In the genomic region with DNA sequence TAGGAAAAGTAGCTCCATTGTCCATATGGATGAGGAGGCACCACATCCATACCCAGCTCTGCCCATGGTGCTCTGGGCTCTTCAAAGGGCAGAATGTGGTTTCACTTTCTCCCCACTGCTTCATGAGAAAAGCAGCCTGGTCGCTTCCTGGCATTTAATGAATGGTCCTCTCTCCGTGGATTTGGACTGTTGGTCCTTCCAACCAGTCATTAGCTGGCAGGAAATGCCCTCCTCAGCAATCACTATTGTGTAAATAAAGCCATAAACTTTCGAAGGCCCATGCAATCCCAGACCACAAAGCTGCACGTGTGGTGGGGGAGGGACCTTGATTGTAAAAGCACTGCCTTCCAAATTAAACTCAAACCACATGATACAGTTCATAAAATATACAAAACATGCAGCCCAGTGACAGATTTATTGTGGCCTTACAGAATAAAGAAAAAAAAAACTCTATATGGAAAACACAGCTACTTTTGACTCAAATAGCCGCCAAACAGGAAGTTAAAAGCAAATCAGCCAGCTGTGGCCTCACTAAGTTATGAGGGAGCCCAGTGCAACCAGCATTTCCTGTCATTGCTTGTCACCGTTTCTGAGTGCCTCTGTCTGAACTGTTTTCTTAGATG, we compare ENCODE assay signal across 8 cellular contexts. TPM values are rescaled to one million over a fixed set of nuclear protein-coding genes. Genes with fewer than 3 reads are reported as not detected.
DNase-seq lines count a peak whose midpoint lies in the region; ATAC-seq and TF ChIP-seq lines count a peak whose summit lies in the region.

No MANE protein-coding gene starts in this region.

- H2AFZ ChIP-seq in SK-N-SH (ENCODE audit: low read depth), result peak overlapping the region; percentile 52

- no peaks in the 10 kb centered on the region for H3K9me2 ChIP-seq in SK-N-SH

- DNase-seq in GM04504 (ENCODE audit: low read depth) (peak; percentile 66), HuH-7 (ENCODE audit: low spot score) (peak; percentile 34), SK-N-SH (no peak), breast epithelium (ENCODE audit: low spot score in 2 of 2) (no peak), right lobe of liver (peak; percentile 29 to 73 (median 72)), glutamatergic neuron (no peak)

- ATAC-seq in GM21515 (IDR thresholded peaks at IDR 0.05; ENCODE audit: unreplicated experiment), result peak; percentile 91
- peak; percentile 86 to 90 (median 88) for ATAC-seq in right lobe of liver

- H3K4me2 ChIP-seq in SK-N-SH, result peak overlapping the region; percentile 63

- POLR2A ChIA-PET in SK-N-SH (lab: Yijun Ruan, JAX), result no interaction called here

- no peaks in the 10 kb centered on the region for H3F3A ChIP-seq in SK-N-SH (replicated peaks; ENCODE audit: insufficient read depth)

- peak overlapping the region; percentile 97 for H3K27ac Mint-ChIP-seq in stimulated activated naive CD8-positive, alpha-beta T cell treated with anti-CD3 and anti-CD28 coated beads, Interleukin-15, Interleukin-2, amounts not matched to agents 100 ng/mL and 50 ng/mL, for 24 hours
- no peak overlapping the region for H3K27ac Mint-ChIP-seq in glutamatergic neuron (ENCODE audit: unreplicated experiment)

- TF ChIP-seq CTCF in SK-N-SH (IDR thresholded peaks at IDR 0.05) (no peak), breast epithelium (IDR thresholded peaks at IDR 0.05) (no peak), right lobe of liver (IDR thresholded peaks at IDR 0.05) (no peak), glutamatergic neuron (IDR thresholded peaks at IDR 0.05; ENCODE audit: partially characterized antibody, unreplicated experiment) (no peak)

- H3K27me3 Mint-ChIP-seq in stimulated activated naive CD8-positive, alpha-beta T cell treated with anti-CD3 and anti-CD28 coated beads, Interleukin-15, Interleukin-2, amounts not matched to agents 100 ng/mL and 50 ng/mL, for 24 hours, result no peaks in the 10 kb centered on the region
- H3K27me3 Mint-ChIP-seq in glutamatergic neuron (ENCODE audit: unreplicated experiment), result no peaks in the 10 kb centered on the region

- no peak for TF ChIP-seq RAD21 in SK-N-SH (IDR thresholded peaks at IDR 0.05; ENCODE audit: low read length)

- H3K9me3 ChIP-seq in SK-N-SH (no peaks in the 10 kb centered on the region), breast epithelium (no peaks in the 10 kb centered on the region), right lobe of liver (no peaks in the 10 kb centered on the region)

- TF ChIP-seq POLR2A in breast epithelium (IDR thresholded peaks at IDR 0.05) (no peak), right lobe of liver (IDR thresholded peaks at IDR 0.05) (peak; percentile 46)

- CTCF ChIA-PET in SK-N-SH (lab: Yijun Ruan, JAX), result interaction anchor here (1.0 kb wide), 1 partner anchor 11 kb away, joined by 4 read pairs; no protein-coding TSS in a partner anchor

- H3K4me1 ChIP-seq in SK-N-SH (ENCODE audit: control insufficient read depth in 1 of 2, insufficient read depth in 2 of 2, low read depth in 1 of 2, low read length in 1 of 2), result peaks cover 0 to 4% of the 10 kb centered on the region in 2 experiments; a peak in 2 of 4 replicates
- H3K4me1 ChIP-seq in breast epithelium, result no peaks in the 10 kb centered on the region
- H3K4me1 ChIP-seq in right lobe of liver, result peaks cover 0 to 35% (median 6%) of the 10 kb centered on the region in 4 donors

- H3K36me3 ChIP-seq in SK-N-SH (replicated peaks in 1 of 2; ENCODE audit: control insufficient read depth in 1 of 2, insufficient read depth in 2 of 2, low read length in 1 of 2), result no peaks in the 10 kb centered on the region
- H3K36me3 ChIP-seq in breast epithelium, result no peaks in the 10 kb centered on the region
- no peaks in the 10 kb centered on the region for H3K36me3 ChIP-seq in right lobe of liver

- no peaks in the 10 kb centered on the region for H3K79me2 ChIP-seq in SK-N-SH (ENCODE audit: insufficient read depth)

- TF ChIP-seq EP300 in SK-N-SH (IDR thresholded peaks at IDR 0.05; ENCODE audit: borderline replicate concordance in 1 of 2, low read depth in 1 of 2, low read length in 1 of 2), result no peak

- H4K20me1 ChIP-seq in SK-N-SH (ENCODE audit: insufficient read depth), result no peaks in the 10 kb centered on the region

- 10% methylated on average over 6 of the region's 6 CpGs for WGBS in SK-N-SH (ENCODE audit: low lambda C conversion rate)
- 11% methylated on average over 4 of the region's 6 CpGs for WGBS in right lobe of liver (ENCODE audit: insufficient coverage, low coverage, low lambda C conversion rate, missing lambda C conversion rate)

- intact Hi-C loops in breast epithelium (cut with DNase I; ENCODE audit: low total_unique reads) (no loop called here), right lobe of liver (cut with DNase I) (no loop called here)

- H3K27ac ChIP-seq in SK-N-SH (ENCODE audit: low read depth in 2 of 2, low read length in 1 of 2) (peak overlapping the region in 1 of 2 experiments; percentile 39; a peak in 2 of 4 replicates), breast epithelium (peak overlapping the region; percentile 61 to 62), right lobe of liver (peak overlapping the region; percentile 32 to 53 (median 44))

- H3K9ac ChIP-seq in SK-N-SH, result no peak overlapping the region

- peak overlapping the region; percentile 81 for H3K4me3 Mint-ChIP-seq in stimulated activated naive CD8-positive, alpha-beta T cell treated with anti-CD3 and anti-CD28 coated beads, Interleukin-15, Interleukin-2, amounts not matched to agents 100 ng/mL and 50 ng/mL, for 24 hours
- no peak overlapping the region for H3K4me3 Mint-ChIP-seq in glutamatergic neuron (ENCODE audit: unreplicated experiment)

- no peaks in the 10 kb centered on the region for H3K36me3 Mint-ChIP-seq in stimulated activated naive CD8-positive, alpha-beta T cell treated with anti-CD3 and anti-CD28 coated beads, Interleukin-15, Interleukin-2, amounts not matched to agents 100 ng/mL and 50 ng/mL, for 24 hours (ENCODE audit: low read depth)
- H3K36me3 Mint-ChIP-seq in glutamatergic neuron (ENCODE audit: unreplicated experiment), result no peaks in the 10 kb centered on the region

- H3K4me1 Mint-ChIP-seq in stimulated activated naive CD8-positive, alpha-beta T cell treated with anti-CD3 and anti-CD28 coated beads, Interleukin-15, Interleukin-2, amounts not matched to agents 100 ng/mL and 50 ng/mL, for 24 hours (ENCODE audit: low read depth), result peaks cover 69% of the 10 kb centered on the region
- peaks cover 2% of the 10 kb centered on the region for H3K4me1 Mint-ChIP-seq in glutamatergic neuron (ENCODE audit: low read depth, unreplicated experiment)

- H3K27me3 ChIP-seq in SK-N-SH (ENCODE audit: insufficient read depth) (no peaks in the 10 kb centered on the region; the same call in 1 of the 2 replicates), breast epithelium (peaks cover 0 to 19% of the 10 kb centered on the region in 2 donors), right lobe of liver (no peaks in the 10 kb centered on the region)

- H3K4me3 ChIP-seq in SK-N-SH (ENCODE audit: low read depth in 2 of 2, low read length in 1 of 2) (peak overlapping the region in 1 of 2 experiments; percentile 28; a peak in 2 of 4 replicates), breast epithelium (peak overlapping the region; percentile 9 to 51 (median 36)), right lobe of liver (peak overlapping the region; percentile 2 to 32 (median 14))

- H3K9me3 Mint-ChIP-seq in stimulated activated naive CD8-positive, alpha-beta T cell treated with anti-CD3 and anti-CD28 coated beads, Interleukin-15, Interleukin-2, amounts not matched to agents 100 ng/mL and 50 ng/mL, for 24 hours, result no peaks in the 10 kb centered on the region
- no peaks in the 10 kb centered on the region for H3K9me3 Mint-ChIP-seq in glutamatergic neuron (ENCODE audit: unreplicated experiment)

TF ChIP-seq in SK-N-SH, 30 proteins besides CTCF, POLR2A, EP300 and RAD21:
- no peak for TF ChIP-seq MEF2A (IDR thresholded peaks at IDR 0.05; ENCODE audit: borderline replicate concordance, low read depth)
- no peak for TF ChIP-seq YY1 (IDR thresholded peaks at IDR 0.05; ENCODE audit: low read depth)
- no peak for TF ChIP-seq JUND (IDR thresholded peaks at IDR 0.05)
- no peak for TF ChIP-seq NRF1 (IDR thresholded peaks at IDR 0.05; ENCODE audit: low read depth, low read length)

RNA-seq across cellular contexts. Expression of gene MBNL3, which starts 8.1 kb away (rescaled TPM):
- 0.21 and 0.23 TPM in 2 replicates for polyA plus RNA-seq in SK-N-SH (2012; rRNA removed)
- polyA plus RNA-seq in SK-N-SH (2012; cell fraction: cytosol; rRNA removed), result 0.24 and 0.38 TPM in 2 replicates
- polyA plus RNA-seq in SK-N-SH (2012; cell fraction: nucleus; rRNA removed), result 0.33 and 0.40 TPM in 2 replicates
- total RNA-seq in breast epithelium (10 to 100 TPM in 2 of 3 donors, 1 to 10 TPM in 1; 7.5 to 42.6 (median 26.3) TPM), right lobe of liver (100 to 1,000 TPM in 2 of 6 experiments, 10 to 100 TPM in 4; 53.3 to 164 (median 84.6) TPM), glutamatergic neuron (ENCODE audit: unreplicated experiment) (1.0 TPM)

Comparison
In these comparisons a context has a peak if more than half of its experiments do, and no peak if none do; other contexts are left out.
1. DNase-seq: peak in GM04504 (single experiment), HuH-7 (single experiment) and right lobe of liver (3 of 3); none in SK-N-SH (single experiment), breast epithelium (0 of 2) and glutamatergic neuron (single experiment).